ENCODE assay signal across 1 cellular context in the genomic region with DNA sequence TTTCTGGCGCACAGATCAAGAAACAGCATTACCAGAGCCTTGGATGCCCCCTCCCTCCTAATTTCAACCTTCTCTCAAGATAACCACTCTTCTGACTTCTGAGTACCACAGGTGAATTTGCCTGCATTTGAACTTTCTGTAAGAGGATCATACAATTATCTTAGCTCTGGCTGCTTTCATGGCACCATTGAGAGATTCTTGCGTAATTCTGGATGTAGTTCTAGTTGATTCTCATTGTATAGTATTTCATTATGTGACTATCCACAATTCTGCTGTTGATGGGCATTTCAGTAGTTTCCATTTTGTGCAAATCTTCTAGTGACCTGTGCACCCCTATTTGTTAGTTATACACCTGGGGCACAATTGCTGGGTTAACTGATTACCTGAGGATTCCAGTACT.
TF ChIP-seq lines count a peak whose summit lies in the region.

No MANE protein-coding gene starts in this region.

TF ChIP-seq in WTC11, 78 proteins besides CTCF, POLR2A, EP300 and RAD21 (continued from another document):
- TF ChIP-seq, protein P1, sequence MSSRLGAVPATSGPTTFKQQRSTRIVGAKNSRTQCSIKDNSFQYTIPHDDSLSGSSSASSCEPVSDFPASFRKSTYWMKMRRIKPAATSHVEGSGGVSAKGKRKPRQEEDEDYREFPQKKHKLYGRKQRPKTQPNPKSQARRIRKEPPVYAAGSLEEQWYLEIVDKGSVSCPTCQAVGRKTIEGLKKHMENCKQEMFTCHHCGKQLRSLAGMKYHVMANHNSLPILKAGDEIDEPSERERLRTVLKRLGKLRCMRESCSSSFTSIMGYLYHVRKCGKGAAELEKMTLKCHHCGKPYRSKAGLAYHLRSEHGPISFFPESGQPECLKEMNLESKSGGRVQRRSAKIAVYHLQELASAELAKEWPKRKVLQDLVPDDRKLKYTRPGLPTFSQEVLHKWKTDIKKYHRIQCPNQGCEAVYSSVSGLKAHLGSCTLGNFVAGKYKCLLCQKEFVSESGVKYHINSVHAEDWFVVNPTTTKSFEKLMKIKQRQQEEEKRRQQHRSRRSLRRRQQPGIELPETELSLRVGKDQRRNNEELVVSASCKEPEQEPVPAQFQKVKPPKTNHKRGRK (CRISPR knock-in tag; IDR thresholded peaks at IDR 0.05; ENCODE audit: borderline replicate concordance): no peak
- TF ChIP-seq, protein P2, sequence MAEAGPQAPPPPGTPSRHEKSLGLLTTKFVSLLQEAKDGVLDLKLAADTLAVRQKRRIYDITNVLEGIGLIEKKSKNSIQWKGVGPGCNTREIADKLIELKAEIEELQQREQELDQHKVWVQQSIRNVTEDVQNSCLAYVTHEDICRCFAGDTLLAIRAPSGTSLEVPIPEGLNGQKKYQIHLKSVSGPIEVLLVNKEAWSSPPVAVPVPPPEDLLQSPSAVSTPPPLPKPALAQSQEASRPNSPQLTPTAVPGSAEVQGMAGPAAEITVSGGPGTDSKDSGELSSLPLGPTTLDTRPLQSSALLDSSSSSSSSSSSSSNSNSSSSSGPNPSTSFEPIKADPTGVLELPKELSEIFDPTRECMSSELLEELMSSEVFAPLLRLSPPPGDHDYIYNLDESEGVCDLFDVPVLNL (CRISPR knock-in tag; IDR thresholded peaks at IDR 0.05; ENCODE audit: borderline replicate concordance, low read depth): no peak
- no peak for TF ChIP-seq OVOL2 (CRISPR knock-in tag; IDR thresholded peaks at IDR 0.05; ENCODE audit: borderline replicate concordance)
- no peak for TF ChIP-seq NFATC4 (CRISPR knock-in tag; IDR thresholded peaks at IDR 0.05)
- TF ChIP-seq NFYB (CRISPR knock-in tag; conservative IDR thresholded peaks at IDR 0.05; ENCODE audit: low read depth): no peak
- TF ChIP-seq JUN (CRISPR knock-in tag; IDR thresholded peaks at IDR 0.05): no peak
- no peak for TF ChIP-seq PRRX2 (CRISPR knock-in tag; IDR thresholded peaks at IDR 0.05)
- TF ChIP-seq NR1H2 (CRISPR knock-in tag; IDR thresholded peaks at IDR 0.05): no peak
- no peak for TF ChIP-seq CREM (CRISPR knock-in tag; IDR thresholded peaks at IDR 0.05)
TF ChIP-seq in WTC11: peak in this region for 0.
